31 cellular contexts compared by ENCODE assay signal in genomic region chr17:56943505-56944125, GRCh38. TPM values are rescaled to one million over a fixed set of nuclear protein-coding genes. Genes with fewer than 3 reads are reported as not detected.
DNase-seq lines count a peak whose midpoint lies in the region; ATAC-seq, FAIRE-seq and TF ChIP-seq lines count a peak whose summit lies in the region.
"Had no signal": no experiment of that assay in that cellular context is flagged by ENCODE, and none has a peak within 500 bp of the region (broad histone marks: within the 10 kb centered on the region; RNA-seq: fewer than 3 reads in every experiment).

No MANE protein-coding gene starts in this region.

- no peak overlapping the region for H2AFZ ChIP-seq in HepG2 (ENCODE audit: low read length)

- CTCF ChIA-PET in HepG2 (lab: Yijun Ruan, JAX; ENCODE audit: low intra/inter-chr PET ratio, low total read pairs): no interaction called here
- CTCF ChIA-PET in CD4-positive, alpha-beta memory T cell (lab: Charles Lee; ENCODE audit: partially characterized antibody): interaction anchor here (0.6 to 7.5 kb wide), 2 partner anchors 50 to 125 kb away, joined by 3 to 172 read pairs; no protein-coding TSS in a partner anchor

- POLR2A ChIA-PET in HepG2 (lab: Yijun Ruan, JAX): no interaction called here
- POLR2A ChIA-PET in CD4-positive, alpha-beta memory T cell (lab: Charles Lee; ENCODE audit: partially characterized antibody): no interaction called here

- H3K27ac Mint-ChIP-seq in CD4-positive, alpha-beta memory T cell: peak overlapping the region in 1 of 7 donors; percentile 21
- H3K27ac Mint-ChIP-seq: activated CD4-positive, alpha-beta memory T cell treated with anti-CD3 and anti-CD28 coated beads, Interleukin-2, amount 10 ng/mL, durations not matched to agents 7 days and 5 days; HFFc6; nephron; type B pancreatic cell; WTC11 had no signal

- H3K27ac ChIP-seq in HepG2 (ENCODE audit: extremely low read length, insufficient read depth, low read length) (no peak overlapping the region), right lobe of liver (no peak overlapping the region), esophagus muscularis mucosa (replicated peaks in 1 of 4) (no peak overlapping the region)
- no peak overlapping the region for H3K27ac ChIP-seq in CD4-positive, alpha-beta memory T cell (ENCODE audit: low read depth, low read length)
- H3K27ac ChIP-seq: BLaER1 treated with 17β-estradiol and CSF1 and Interleukin-3, amounts not matched to agents 10 nM and 100 nM; cardiac muscle cell; colonic mucosa; foreskin keratinocyte; heart left ventricle; ovary had no signal

- H4K20me1 ChIP-seq in HepG2 (ENCODE audit: insufficient read depth, low read length): peaks cover 3% of the 10 kb centered on the region

- no peak for TF ChIP-seq RAD21 in HepG2 (CRISPR knock-in tag; IDR thresholded peaks at IDR 0.05)

- DNase-seq in HepG2 (ENCODE audit: low spot score) (no peak), right lobe of liver (no peak), LHCN-M2 (ENCODE audit: low read depth) (peak; percentile 14), esophagus muscularis mucosa (ENCODE audit: extremely low spot score) (peak; percentile 55), HCEC 1CT (no peak), pons (ENCODE audit: low spot score) (no peak)
- no peak for DNase-seq in CD4-positive, alpha-beta memory T cell
- DNase-seq: activated CD4-positive, alpha-beta memory T cell treated with anti-CD3 and anti-CD28 coated beads, Interleukin-2, amount 10 ng/mL, durations not matched to agents 7 days and 5 days; activated naive CD4-positive, alpha-beta T cell treated with Interleukin-2 at 50 U/mL for 16 hours; activated T-cell treated with anti-CD3 and anti-CD28 coated beads, Interleukin-2, amount 50 U/mL, for 4 hours; colonic mucosa; DMS79 treated with DMSO at 0.1 percent for 48 hours; effector CD8-positive, alpha-beta T cell; foreskin keratinocyte; heart left ventricle; HFFc6; NCI-H1105 treated with DMSO at 0.1 percent for 48 hours; NCI-H2029; NCI-H345; ovary; retina; small intestine; stimulated activated CD4-positive, alpha-beta T cell treated with anti-CD3 and anti-CD28 coated beads, Interleukin-1b, Interleukin-23, amount 100 ng/mL, for 48 hours; T1000 had no signal

- no peaks in the 10 kb centered on the region for H3K27me3 Mint-ChIP-seq in CD4-positive, alpha-beta memory T cell
- H3K27me3 Mint-ChIP-seq: activated CD4-positive, alpha-beta memory T cell treated with anti-CD3 and anti-CD28 coated beads, Interleukin-2, amount 10 ng/mL, durations not matched to agents 7 days and 5 days; type B pancreatic cell had no signal

- no peaks in the 10 kb centered on the region for H3K9me3 ChIP-seq in HepG2 (ENCODE audit: low read length)
- H3K9me3 ChIP-seq in right lobe of liver: no peaks in the 10 kb centered on the region
- no peaks in the 10 kb centered on the region for H3K9me3 ChIP-seq in esophagus muscularis mucosa
- no peaks in the 10 kb centered on the region for H3K9me3 ChIP-seq in CD4-positive, alpha-beta memory T cell (ENCODE audit: control insufficient read depth in 1 of 2, low read length in 2 of 2)
- H3K9me3 ChIP-seq: BLaER1 treated with 17β-estradiol and CSF1 and Interleukin-3, amounts not matched to agents 10 nM and 100 nM; colonic mucosa; heart left ventricle; ovary had no signal

- no peak overlapping the region for H3K9ac ChIP-seq in HepG2 (ENCODE audit: insufficient read depth, low read depth, low read length)
- H3K9ac ChIP-seq: BLaER1 treated with 17β-estradiol and CSF1 and Interleukin-3, amounts not matched to agents 10 nM and 100 nM had no signal

- 96% methylated on average over 10 of the region's 10 CpGs for WGBS in HepG2 (ENCODE audit: low lambda C conversion rate)
- WGBS in right lobe of liver (ENCODE audit: insufficient coverage, low coverage, low lambda C conversion rate, missing lambda C conversion rate): 83% methylated on average over 10 of the region's 10 CpGs
- WGBS in esophagus muscularis mucosa: 88% methylated on average over 10 of the region's 10 CpGs

- H3K4me1 ChIP-seq in HepG2 (ENCODE audit: insufficient read depth, low read length) (no peaks in the 10 kb centered on the region), right lobe of liver (peaks cover 0 to under 1% (median 0%) of the 10 kb centered on the region in 4 donors), esophagus muscularis mucosa (peaks cover 0 to 4% (median 0%) of the 10 kb centered on the region in 4 donors)
- H3K4me1 ChIP-seq in CD4-positive, alpha-beta memory T cell (ENCODE audit: insufficient read depth, low read length): no peaks in the 10 kb centered on the region
- H3K4me1 ChIP-seq: colonic mucosa, heart left ventricle had no signal

- no peak for TF ChIP-seq CTCF in HepG2 (CRISPR knock-in tag; IDR thresholded peaks at IDR 0.05)
- no peak for TF ChIP-seq CTCF in right lobe of liver (IDR thresholded peaks at IDR 0.05)
- no peak for TF ChIP-seq CTCF in esophagus muscularis mucosa (IDR thresholded peaks at IDR 0.05)

- H3K36me3 ChIP-seq in HepG2 (replicated peaks in 1 of 2; ENCODE audit: control insufficient read depth in 1 of 2, insufficient read depth in 2 of 2, low read length in 2 of 2) (peaks cover 15 to 77% of the 10 kb centered on the region in 2 experiments), right lobe of liver (peaks cover 0 to 43% (median 16%) of the 10 kb centered on the region in 4 donors), esophagus muscularis mucosa (peaks cover 26 to 96% (median 82%) of the 10 kb centered on the region in 4 donors)
- H3K36me3 ChIP-seq in CD4-positive, alpha-beta memory T cell (ENCODE audit: insufficient read depth, low read length): peaks cover 12% of the 10 kb centered on the region
- H3K36me3 ChIP-seq: ovary had no signal

- TF ChIP-seq EP300 in HepG2 (IDR thresholded peaks at IDR 0.05; ENCODE audit: low read depth in 2 of 2, low read length in 2 of 2) (no peak), HepG2 (CRISPR knock-in tag; IDR thresholded peaks at IDR 0.05; ENCODE audit: borderline replicate concordance) (no peak), esophagus muscularis mucosa (IDR thresholded peaks at IDR 0.05) (no peak)

- in situ Hi-C loops in HepG2 (cut with HindIII; ENCODE audit: extremely low pct_ligation_motif_present, low pct_unique_long_range_greater_than_20kb): loop anchor here (5.0 kb wide), 1 partner anchor 126 kb away; no protein-coding TSS in a partner anchor

- TF ChIP-seq POLR2A in HepG2 (IDR thresholded peaks at IDR 0.05; ENCODE audit: insufficient read depth in 1 of 2, low read depth in 2 of 2, low read length in 2 of 2): no peak
- TF ChIP-seq POLR2A in right lobe of liver (IDR thresholded peaks at IDR 0.05): no peak
- no peak for TF ChIP-seq POLR2A in esophagus muscularis mucosa (IDR thresholded peaks at IDR 0.05; ENCODE audit: low read depth)

- H3K79me2 ChIP-seq in HepG2 (ENCODE audit: insufficient read depth, low read length): no peaks in the 10 kb centered on the region

- no peaks in the 10 kb centered on the region for H3K9me3 Mint-ChIP-seq in CD4-positive, alpha-beta memory T cell
- H3K9me3 Mint-ChIP-seq: activated CD4-positive, alpha-beta memory T cell treated with anti-CD3 and anti-CD28 coated beads, Interleukin-2, amount 10 ng/mL, durations not matched to agents 7 days and 5 days; activated T-cell treated with anti-CD3 and anti-CD28 coated beads, Interleukin-2, amount 50 U/mL, for 4 hours; HFFc6; nephron; type B pancreatic cell; WTC11 had no signal

- H3K4me3 ChIP-seq in HepG2 (replicated peaks in 1 of 3; ENCODE audit: insufficient read depth in 1 of 3, low read depth in 2 of 3, low read length in 3 of 3) (no peak overlapping the region), right lobe of liver (no peak overlapping the region), esophagus muscularis mucosa (no peak overlapping the region)
- no peak overlapping the region for H3K4me3 ChIP-seq in CD4-positive, alpha-beta memory T cell (ENCODE audit: low read length in 2 of 2)
- H3K4me3 ChIP-seq: BLaER1 treated with 17β-estradiol and CSF1 and Interleukin-3, amounts not matched to agents 10 nM and 100 nM; cardiac muscle cell; colonic mucosa; GM12878; heart left ventricle; lung; ovary had no signal

- no peak overlapping the region for H3K4me3 Mint-ChIP-seq in CD4-positive, alpha-beta memory T cell
- H3K4me3 Mint-ChIP-seq: activated CD4-positive, alpha-beta memory T cell treated with anti-CD3 and anti-CD28 coated beads, Interleukin-2, amount 10 ng/mL, durations not matched to agents 7 days and 5 days; activated T-cell treated with anti-CD3 and anti-CD28 coated beads, Interleukin-2, amount 50 U/mL, for 4 hours; HFFc6; nephron; type B pancreatic cell; WTC11 had no signal

- peaks cover 48 to 72% of the 10 kb centered on the region in 2 donors for H3K36me3 Mint-ChIP-seq in CD4-positive, alpha-beta memory T cell

- no peaks in the 10 kb centered on the region for H3K27me3 ChIP-seq in HepG2 (ENCODE audit: control insufficient read depth in 1 of 2, insufficient read depth in 2 of 2, low read length in 2 of 2)
- H3K27me3 ChIP-seq in right lobe of liver: no peaks in the 10 kb centered on the region
- no peaks in the 10 kb centered on the region for H3K27me3 ChIP-seq in esophagus muscularis mucosa
- H3K27me3 ChIP-seq in CD4-positive, alpha-beta memory T cell (ENCODE audit: insufficient read depth, low read length): no peaks in the 10 kb centered on the region
- H3K27me3 ChIP-seq: BLaER1 treated with 17β-estradiol and CSF1 and Interleukin-3, amounts not matched to agents 10 nM and 100 nM; cardiac muscle cell; colonic mucosa; foreskin keratinocyte; heart left ventricle; ovary had no signal

- H3K4me1 Mint-ChIP-seq in CD4-positive, alpha-beta memory T cell: peaks cover 0 to 5% (median 2%) of the 10 kb centered on the region in 4 donors
- H3K4me1 Mint-ChIP-seq: nephron, WTC11 had no signal

- intact Hi-C loops in HepG2 (cut with micrococcal nuclease; ENCODE audit: unreplicated experiment): loop anchor here (10.0 kb wide), 1 partner anchor 49 kb away; no protein-coding TSS in a partner anchor
- intact Hi-C loops in right lobe of liver (cut with DNase I): loop anchor here (10.0 kb wide), 1 partner anchor 129 kb away; no protein-coding TSS in a partner anchor
- intact Hi-C loops in esophagus muscularis mucosa (cut with DNase I): no loop called here
- intact Hi-C loops in CD4-positive, alpha-beta memory T cell (cut with micrococcal nuclease): no loop called here

- BruUV-seq in HepG2 (replicated peaks; lab: Mats Ljungman, UMichigan): no TSS peak

- ATAC-seq in HepG2: no peak
- no peak for ATAC-seq in right lobe of liver
- ATAC-seq: foreskin keratinocyte, GM12878, heart left ventricle, WTC11 had no signal

- FAIRE-seq in HepG2 (lab: Jason Lieb, UNC): no peak
- FAIRE-seq: GM12878, small intestine had no signal

- H3K4me2 ChIP-seq in HepG2 (ENCODE audit: low read depth, low read length): no peak overlapping the region
- H3K4me2 ChIP-seq: BLaER1 treated with 17β-estradiol and CSF1 and Interleukin-3, amounts not matched to agents 10 nM and 100 nM had no signal

RNA-seq across cellular contexts. Expression of gene COIL, which starts 17.2 kb away (rescaled TPM):
- total RNA-seq in HepG2 (2016; rRNA removed; fragmentation: Illumina TruSeq; extraction: Trizol): 29.4 and 39.0 TPM in 2 replicates
- total RNA-seq in HepG2 (2016; cell fraction: cytosol; rRNA removed; fragmentation: Illumina TruSeq; extraction: Trizol; ENCODE audit: low read depth): 6.3 and 7.1 TPM in 2 replicates
- 30.1 and 39.1 TPM in 2 replicates for total RNA-seq in HepG2 (2016; cell fraction: insoluble cytoplasmic fraction; rRNA removed; fragmentation: Illumina TruSeq; extraction: Trizol)
- 15.5 and 19.2 TPM in 2 replicates for total RNA-seq in HepG2 (2016; cell fraction: membrane; rRNA removed; fragmentation: Illumina TruSeq; extraction: Trizol)
- 22.5 and 22.8 TPM in 2 replicates for total RNA-seq in HepG2 (2016; cell fraction: nucleus; rRNA removed; fragmentation: Illumina TruSeq; extraction: Trizol)
- 5.7 and 8.1 TPM in 2 replicates for polyA plus RNA-seq in HepG2 (2011; rRNA removed)
- 3.4 and 4.6 TPM in 2 replicates for polyA plus RNA-seq in HepG2 (2011; cell fraction: cytosol; rRNA removed)
- polyA plus RNA-seq in HepG2 (2011; cell fraction: nucleus; rRNA removed): 4.1 and 5.2 TPM in 2 replicates
- 9.5 and 14.7 TPM in 2 replicates for polyA plus RNA-seq in HepG2 (2012)
- polyA plus RNA-seq in HepG2 (2016; cell fraction: cytosol; fragmentation: Illumina TruSeq; extraction: Trizol; ENCODE audit: low read depth): 3.3 and 3.7 TPM in 2 replicates
- 35.9 and 36.8 TPM in 2 replicates for polyA plus RNA-seq in HepG2 (2016; cell fraction: insoluble cytoplasmic fraction; fragmentation: Illumina TruSeq; extraction: Trizol; ENCODE audit: low read depth)
- 6.7 and 7.4 TPM in 2 replicates for polyA plus RNA-seq in HepG2 (2016; cell fraction: membrane; fragmentation: Illumina TruSeq; extraction: Trizol; ENCODE audit: low read depth)
- 29.1 and 29.2 TPM in 2 replicates for polyA plus RNA-seq in HepG2 (2016; cell fraction: nucleus; fragmentation: Illumina TruSeq; extraction: Trizol; ENCODE audit: insufficient read depth, low read depth)
- polyA minus RNA-seq in HepG2 (2011; rRNA and poly(A)+ RNA removed; ENCODE audit: low replicate concordance): 4.9 and 6.4 TPM in 2 replicates
- 3.8 and 4.4 TPM in 2 replicates for polyA minus RNA-seq in HepG2 (2011; cell fraction: cytosol; rRNA and poly(A)+ RNA removed)
- 9.0 and 10.3 TPM in 2 replicates for polyA minus RNA-seq in HepG2 (2011; cell fraction: nucleus; rRNA and poly(A)+ RNA removed)
- total RNA-seq in right lobe of liver: 1 to 10 TPM; 5.5 to 7.1 (median 6.5) TPM
- total RNA-seq in LHCN-M2 (2014; rRNA removed): 18.9 and 22.6 TPM in 2 replicates
- polyA plus RNA-seq in LHCN-M2 (2012): 9.4 TPM
- 10 to 100 TPM in 3 of 4 donors, 1 to 10 TPM in 1; 9.9 to 13.3 (median 11.4) TPM for total RNA-seq in esophagus muscularis mucosa
- total RNA-seq in CD4-positive, alpha-beta memory T cell: 10 to 100 TPM; 19.1 to 19.6 TPM
- polyA plus RNA-seq in CD4-positive, alpha-beta memory T cell: 10 to 100 TPM; 14.4 to 15.3 TPM

RNA-seq across cellular contexts. Expression of gene TRIM25, which starts 29.8 kb away (rescaled TPM):
- total RNA-seq in HepG2 (2016; rRNA removed; fragmentation: Illumina TruSeq; extraction: Trizol) (38.3 and 42.2 TPM in 2 replicates), right lobe of liver (10 to 100 TPM; 35.6 to 60.8 (median 49.8) TPM), LHCN-M2 (2014; rRNA removed) (17.1 and 22.8 TPM in 2 replicates), esophagus muscularis mucosa (10 to 100 TPM; 13.9 to 19.9 (median 16.6) TPM)
- 11.5 and 12.7 TPM in 2 replicates for total RNA-seq in HepG2 (2016; cell fraction: cytosol; rRNA removed; fragmentation: Illumina TruSeq; extraction: Trizol; ENCODE audit: low read depth)
- total RNA-seq in HepG2 (2016; cell fraction: insoluble cytoplasmic fraction; rRNA removed; fragmentation: Illumina TruSeq; extraction: Trizol): 30.2 and 40.2 TPM in 2 replicates
- 13.6 and 14.8 TPM in 2 replicates for total RNA-seq in HepG2 (2016; cell fraction: membrane; rRNA removed; fragmentation: Illumina TruSeq; extraction: Trizol)
- total RNA-seq in HepG2 (2016; cell fraction: nucleus; rRNA removed; fragmentation: Illumina TruSeq; extraction: Trizol): 60.9 and 76.8 TPM in 2 replicates
- polyA plus RNA-seq in HepG2 (2011; rRNA removed): 30.8 and 37.6 TPM in 2 replicates
- polyA plus RNA-seq in HepG2 (2011; cell fraction: cytosol; rRNA removed): 17.8 and 19.0 TPM in 2 replicates
- 100 and 122 TPM in 2 replicates for polyA plus RNA-seq in HepG2 (2011; cell fraction: nucleus; rRNA removed)
- 34.2 and 35.8 TPM in 2 replicates for polyA plus RNA-seq in HepG2 (2012)
- polyA plus RNA-seq in HepG2 (2016; cell fraction: cytosol; fragmentation: Illumina TruSeq; extraction: Trizol; ENCODE audit: low read depth): 1.8 and 2.0 TPM in 2 replicates
- 32.0 and 43.7 TPM in 2 replicates for polyA plus RNA-seq in HepG2 (2016; cell fraction: insoluble cytoplasmic fraction; fragmentation: Illumina TruSeq; extraction: Trizol; ENCODE audit: low read depth)
- 5.0 and 6.2 TPM in 2 replicates for polyA plus RNA-seq in HepG2 (2016; cell fraction: membrane; fragmentation: Illumina TruSeq; extraction: Trizol; ENCODE audit: low read depth)
- 104 and 121 TPM in 2 replicates for polyA plus RNA-seq in HepG2 (2016; cell fraction: nucleus; fragmentation: Illumina TruSeq; extraction: Trizol; ENCODE audit: insufficient read depth, low read depth)
- polyA minus RNA-seq in HepG2 (2011; rRNA and poly(A)+ RNA removed; ENCODE audit: low replicate concordance): 51.6 and 77.7 TPM in 2 replicates
- polyA minus RNA-seq in HepG2 (2011; cell fraction: cytosol; rRNA and poly(A)+ RNA removed): 27.8 and 28.2 TPM in 2 replicates
- 64.4 and 71.0 TPM in 2 replicates for polyA minus RNA-seq in HepG2 (2011; cell fraction: nucleus; rRNA and poly(A)+ RNA removed)
- polyA plus RNA-seq in LHCN-M2 (2012): 28.0 TPM
- 10 to 100 TPM; 58.4 to 62.7 TPM for total RNA-seq in CD4-positive, alpha-beta memory T cell
- 1 to 10 TPM; 2.9 to 8.3 TPM for polyA plus RNA-seq in CD4-positive, alpha-beta memory T cell

RNA-seq across cellular contexts. Expression of gene SCPEP1, which starts 34.3 kb away (rescaled TPM):
- total RNA-seq in HepG2 (2016; rRNA removed; fragmentation: Illumina TruSeq; extraction: Trizol): 12.3 and 27.3 TPM in 2 replicates
- 1.9 and 2.5 TPM in 2 replicates for total RNA-seq in HepG2 (2016; cell fraction: cytosol; rRNA removed; fragmentation: Illumina TruSeq; extraction: Trizol; ENCODE audit: low read depth)
- 13.5 and 27.2 TPM in 2 replicates for total RNA-seq in HepG2 (2016; cell fraction: insoluble cytoplasmic fraction; rRNA removed; fragmentation: Illumina TruSeq; extraction: Trizol)
- total RNA-seq in HepG2 (2016; cell fraction: membrane; rRNA removed; fragmentation: Illumina TruSeq; extraction: Trizol): 5.4 TPM in 2 replicates
- total RNA-seq in HepG2 (2016; cell fraction: nucleus; rRNA removed; fragmentation: Illumina TruSeq; extraction: Trizol): 18.9 and 24.3 TPM in 2 replicates
- polyA plus RNA-seq in HepG2 (2011; rRNA removed): 20.9 and 24.3 TPM in 2 replicates
- polyA plus RNA-seq in HepG2 (2011; cell fraction: cytosol; rRNA removed): 12.8 and 18.3 TPM in 2 replicates
- polyA plus RNA-seq in HepG2 (2011; cell fraction: nucleus; rRNA removed): 17.7 and 24.2 TPM in 2 replicates
- 23.2 and 26.2 TPM in 2 replicates for polyA plus RNA-seq in HepG2 (2012)
- 1.6 and 1.8 TPM in 2 replicates for polyA plus RNA-seq in HepG2 (2016; cell fraction: cytosol; fragmentation: Illumina TruSeq; extraction: Trizol; ENCODE audit: low read depth)
- 10.5 and 11.5 TPM in 2 replicates for polyA plus RNA-seq in HepG2 (2016; cell fraction: insoluble cytoplasmic fraction; fragmentation: Illumina TruSeq; extraction: Trizol; ENCODE audit: low read depth)
- 2.4 and 3.1 TPM in 2 replicates for polyA plus RNA-seq in HepG2 (2016; cell fraction: membrane; fragmentation: Illumina TruSeq; extraction: Trizol; ENCODE audit: low read depth)
- 32.8 and 38.7 TPM in 2 replicates for polyA plus RNA-seq in HepG2 (2016; cell fraction: nucleus; fragmentation: Illumina TruSeq; extraction: Trizol; ENCODE audit: insufficient read depth, low read depth)
- 8.0 and 10.3 TPM in 2 replicates for polyA minus RNA-seq in HepG2 (2011; rRNA and poly(A)+ RNA removed; ENCODE audit: low replicate concordance)
- 11.0 and 11.7 TPM in 2 replicates for polyA minus RNA-seq in HepG2 (2011; cell fraction: cytosol; rRNA and poly(A)+ RNA removed)
- polyA minus RNA-seq in HepG2 (2011; cell fraction: nucleus; rRNA and poly(A)+ RNA removed): 6.5 and 7.5 TPM in 2 replicates
- total RNA-seq in right lobe of liver: 10 to 100 TPM in 5 of 6 experiments, 1 to 10 TPM in 1; 9.2 to 35.4 (median 24.8) TPM
- total RNA-seq in LHCN-M2 (2014; rRNA removed): 45.0 and 61.3 TPM in 2 replicates
- 35.8 TPM for polyA plus RNA-seq in LHCN-M2 (2012)
- 100 to 1,000 TPM in 1 of 4 donors, 10 to 100 TPM in 3; 61.0 to 111 (median 72.4) TPM for total RNA-seq in esophagus muscularis mucosa
- total RNA-seq in CD4-positive, alpha-beta memory T cell: 10 to 100 TPM; 16.3 to 19.4 TPM
- polyA plus RNA-seq in CD4-positive, alpha-beta memory T cell: 10 to 100 TPM; 19.9 to 31.3 TPM

Comparison
In these comparisons a context has a peak if more than half of its experiments do, and no peak if none do; other contexts are left out.
1. DNase-seq: peak in LHCN-M2 (single experiment) and esophagus muscularis mucosa (single experiment); none in HepG2 (single experiment), right lobe of liver (0 of 3), HCEC 1CT (single experiment), CD4-positive, alpha-beta memory T cell (0 of 5) and pons (single experiment).
2. intact Hi-C loops: an anchor here in HepG2 (10.0 kb wide) and right lobe of liver (10.0 kb wide); none called in esophagus muscularis mucosa and CD4-positive, alpha-beta memory T cell.